In the genomic region with DNA sequence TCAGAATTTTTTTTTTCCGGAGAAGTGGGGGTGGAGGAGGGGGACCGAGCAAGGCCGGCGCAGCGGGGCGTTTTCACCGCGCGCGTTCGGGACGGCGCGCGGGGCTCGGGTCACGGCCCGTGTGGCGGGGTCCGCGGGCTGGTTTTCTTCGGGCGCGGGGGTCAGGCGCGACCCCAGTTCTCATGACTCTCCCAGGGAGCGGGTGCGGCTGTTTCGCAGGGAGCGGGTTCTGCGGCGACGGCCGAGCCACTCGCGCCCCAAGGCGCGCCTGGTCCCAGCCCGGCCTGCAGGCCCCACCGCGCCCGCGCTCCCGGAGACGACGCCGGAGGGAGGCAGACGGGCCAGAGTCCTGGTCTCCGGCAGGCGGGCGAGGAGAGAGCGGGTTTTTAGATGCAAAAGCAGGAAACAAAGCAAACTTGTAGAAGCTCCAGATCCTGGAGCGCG, we compare ENCODE assay signal across 9 cellular contexts. TPM values are rescaled to one million over a fixed set of nuclear protein-coding genes. Genes with fewer than 3 reads are reported as not detected.
A peak's percentile ranks its signal among the peaks of the same experiment; 100 is the strongest.
DNase-seq lines count a peak whose midpoint lies in the region; ATAC-seq and TF ChIP-seq lines count a peak whose summit lies in the region.
"Had no signal": no experiment of that assay in that cellular context is flagged by ENCODE, and none has a peak within 500 bp of the region (broad histone marks: within the 10 kb centered on the region; RNA-seq: fewer than 3 reads in every experiment).

No MANE protein-coding gene starts in this region.

- H3K36me3 ChIP-seq in neural cell (ENCODE audit: insufficient read depth, low read length): no peaks in the 10 kb centered on the region

- DNase-seq in AG09309 (ENCODE audit: low read depth) (no peak), NCI-H69 (lab: John Stamatoyannopoulos, UW) (peak; percentile 77), epithelial cell of prostate (ENCODE audit: low read depth, low spot score) (no peak), NOMO-1 treated with dmso at 0.1 percent for 144 hours (lab: John Stamatoyannopoulos, UW; ENCODE audit: unreplicated experiment) (no peak), DMS114 treated with DMSO at 0.1 percent for 48 hours (lab: John Stamatoyannopoulos, UW; ENCODE audit: unreplicated experiment) (no peak)
- DNase-seq: cerebellar nuclear complex had no signal

- peak overlapping the region; percentile 20 for H3K4me2 ChIP-seq in neural cell (ENCODE audit: low read length)

- H3K27me3 ChIP-seq in neural cell (ENCODE audit: insufficient read depth, low read depth, low read length): no peaks in the 10 kb centered on the region

- ATAC-seq in GM18505 (IDR thresholded peaks at IDR 0.05; ENCODE audit: unreplicated experiment) (no peak), GM19397 (IDR thresholded peaks at IDR 0.05; ENCODE audit: unreplicated experiment) (no peak)

- peaks cover 12% of the 10 kb centered on the region for H4K20me1 ChIP-seq in neural cell (ENCODE audit: insufficient read depth)

- no peaks in the 10 kb centered on the region for H3K9me3 ChIP-seq in neural cell (ENCODE audit: low read length)

- H3K9me2 ChIP-seq in neural cell (ENCODE audit: insufficient read depth, low read length): no peaks in the 10 kb centered on the region

- TF ChIP-seq RAD21 in neural cell (conservative IDR thresholded peaks at IDR 0.05): no peak

- H3K79me2 ChIP-seq in neural cell (replicated peaks; ENCODE audit: insufficient read depth, low read length): peaks cover 80% of the 10 kb centered on the region

- no peak for TF ChIP-seq POLR2A in GM18505 (IDR thresholded peaks at IDR 0.05; ENCODE audit: borderline replicate concordance, extremely low read depth, insufficient read depth, insufficient read length)

- no peak overlapping the region for H2AFZ ChIP-seq in neural cell (ENCODE audit: low read depth, low read length)

- H3K27ac ChIP-seq in epithelial cell of prostate (peak overlapping the region; percentile 73), neural cell (ENCODE audit: low read length) (peak overlapping the region; percentile 97)

- H3K9ac ChIP-seq in neural cell (ENCODE audit: low read length): peak overlapping the region; percentile 98

- H3K4me3 ChIP-seq in AG09309 (ENCODE audit: control insufficient read depth, low read depth, low read length): peak overlapping the region; percentile 55
- H3K4me3 ChIP-seq in neural cell (ENCODE audit: low read length): peak overlapping the region; percentile 97

- TF ChIP-seq CTCF in AG09309 (IDR thresholded peaks at IDR 0.05; ENCODE audit: control insufficient read depth, insufficient read depth, low read depth, low read length, missing control alignments): no peak
- no peak for TF ChIP-seq CTCF in neural cell (IDR thresholded peaks at IDR 0.05; ENCODE audit: poor library complexity, severe bottlenecking)

- TF ChIP-seq EP300 in neural cell (conservative IDR thresholded peaks at IDR 0.05; ENCODE audit: poor library complexity, severe bottlenecking): no peak

- no peaks in the 10 kb centered on the region for H3F3A ChIP-seq in neural cell (ENCODE audit: insufficient read depth, low read length, poor library complexity, severe bottlenecking)

TF ChIP-seq in neural cell, 6 proteins besides CTCF, POLR2A, EP300 and RAD21:
- TF ChIP-seq, protein P1, sequence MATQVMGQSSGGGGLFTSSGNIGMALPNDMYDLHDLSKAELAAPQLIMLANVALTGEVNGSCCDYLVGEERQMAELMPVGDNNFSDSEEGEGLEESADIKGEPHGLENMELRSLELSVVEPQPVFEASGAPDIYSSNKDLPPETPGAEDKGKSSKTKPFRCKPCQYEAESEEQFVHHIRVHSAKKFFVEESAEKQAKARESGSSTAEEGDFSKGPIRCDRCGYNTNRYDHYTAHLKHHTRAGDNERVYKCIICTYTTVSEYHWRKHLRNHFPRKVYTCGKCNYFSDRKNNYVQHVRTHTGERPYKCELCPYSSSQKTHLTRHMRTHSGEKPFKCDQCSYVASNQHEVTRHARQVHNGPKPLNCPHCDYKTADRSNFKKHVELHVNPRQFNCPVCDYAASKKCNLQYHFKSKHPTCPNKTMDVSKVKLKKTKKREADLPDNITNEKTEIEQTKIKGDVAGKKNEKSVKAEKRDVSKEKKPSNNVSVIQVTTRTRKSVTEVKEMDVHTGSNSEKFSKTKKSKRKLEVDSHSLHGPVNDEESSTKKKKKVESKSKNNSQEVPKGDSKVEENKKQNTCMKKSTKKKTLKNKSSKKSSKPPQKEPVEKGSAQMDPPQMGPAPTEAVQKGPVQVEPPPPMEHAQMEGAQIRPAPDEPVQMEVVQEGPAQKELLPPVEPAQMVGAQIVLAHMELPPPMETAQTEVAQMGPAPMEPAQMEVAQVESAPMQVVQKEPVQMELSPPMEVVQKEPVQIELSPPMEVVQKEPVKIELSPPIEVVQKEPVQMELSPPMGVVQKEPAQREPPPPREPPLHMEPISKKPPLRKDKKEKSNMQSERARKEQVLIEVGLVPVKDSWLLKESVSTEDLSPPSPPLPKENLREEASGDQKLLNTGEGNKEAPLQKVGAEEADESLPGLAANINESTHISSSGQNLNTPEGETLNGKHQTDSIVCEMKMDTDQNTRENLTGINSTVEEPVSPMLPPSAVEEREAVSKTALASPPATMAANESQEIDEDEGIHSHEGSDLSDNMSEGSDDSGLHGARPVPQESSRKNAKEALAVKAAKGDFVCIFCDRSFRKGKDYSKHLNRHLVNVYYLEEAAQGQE (IDR thresholded peaks at IDR 0.05; ENCODE audit: borderline replicate concordance): peak; percentile 35
- TF ChIP-seq TAF1 (IDR thresholded peaks at IDR 0.05; ENCODE audit: low read depth) (no peak), EZH2 (IDR thresholded peaks at IDR 0.05; ENCODE audit: borderline replicate concordance, insufficient read depth, low read length, poor library complexity, severe bottlenecking) (no peak), MXI1 (conservative IDR thresholded peaks at IDR 0.05; ENCODE audit: poor library complexity, severe bottlenecking) (peak; percentile 2), POLR2AphosphoS5 (IDR thresholded peaks at IDR 0.05) (peak; percentile 1), SMC3 (conservative IDR thresholded peaks at IDR 0.05; ENCODE audit: poor library complexity) (no peak)
TF ChIP-seq in neural cell: peak in this region for 3.

RNA-seq across cellular contexts. Expression of gene BAHCC1, which starts 1.0 kb away (rescaled TPM):
- 12.4 and 14.2 TPM in 2 replicates for polyA plus RNA-seq in neural cell
- 20.7 and 24.9 TPM in 2 replicates for polyA minus RNA-seq in neural cell
